In the genomic region with DNA sequence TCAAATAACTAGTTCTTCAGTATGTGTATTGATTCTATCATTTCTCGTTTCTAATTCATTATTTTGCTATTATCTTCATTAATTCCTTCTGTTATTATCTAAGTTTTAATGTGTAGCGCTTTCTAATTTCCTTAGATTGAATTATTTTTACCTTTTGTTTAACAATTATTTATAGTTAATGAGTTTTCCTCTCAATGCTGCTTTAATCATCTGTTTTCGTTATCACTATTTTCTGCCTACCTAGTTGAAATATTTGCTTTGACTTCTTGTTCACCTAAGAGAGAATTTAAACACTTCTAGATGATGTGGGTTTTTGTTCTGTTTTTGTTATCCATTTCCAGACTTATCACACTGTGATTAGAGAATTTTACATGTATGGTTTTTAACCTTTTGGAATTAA, we compare ENCODE assay signal across 29 cellular contexts.
"Had no signal": no experiment of that assay in that cellular context is flagged by ENCODE, and none has a peak within 500 bp of the region (broad histone marks: within the 10 kb centered on the region; RNA-seq: fewer than 3 reads in every experiment).

No MANE protein-coding gene starts in this region.

- H3K27ac ChIP-seq: neutrophil, parathyroid adenoma, psoas muscle, right lobe of liver, sigmoid colon, stomach, thoracic aorta, thyroid gland, tibial nerve, upper lobe of left lung, vagina had no signal

- H3K9me3 ChIP-seq: neutrophil, psoas muscle, right lobe of liver, sigmoid colon, stomach, thoracic aorta, thyroid gland, tibial nerve, upper lobe of left lung, vagina had no signal

- DNase-seq: naive thymus-derived CD8-positive, alpha-beta T cell; nephron progenitor cell; nucleus accumbens; posterior cingulate gyrus; psoas muscle; right cardiac atrium; right lobe of liver; sigmoid colon; small intestine; stimulated activated CD4-positive, alpha-beta T cell treated with anti-CD3 and anti-CD28 coated beads, Interleukin-15, amount 100 ng/mL, for 24 hours; stimulated activated CD4-positive, alpha-beta T cell treated with anti-CD3 and anti-CD28 coated beads, Interleukin-2, amount 100 ng/mL, for 24 hours; stimulated activated CD4-positive, alpha-beta T cell treated with anti-CD3 and anti-CD28 coated beads, Interleukin-2, amount 100 ng/mL, for 48 hours; stimulated activated CD4-positive, alpha-beta T cell treated with anti-CD3 and anti-CD28 coated beads, Interleukin-4, amount 100 ng/mL, for 24 hours; stimulated activated naive B cell treated with anti-CD40 and anti-IgM and Interleukin-4, amounts not matched to agents 10 μg/mL and 1 μg/mL and 100 μg/mL, for 72 hours; stimulated activated naive CD4-positive, alpha-beta T cell treated with Interleukin-2 at 50 U/mL for 16 hours; stomach; thyroid gland; trophoblast cell; upper lobe of left lung had no signal

- H3K4me3 ChIP-seq: psoas muscle, right lobe of liver, sigmoid colon, stomach, thoracic aorta, thyroid gland, tibial nerve, upper lobe of left lung, vagina had no signal

- H3K4me3 Mint-ChIP-seq: naive thymus-derived CD8-positive, alpha-beta T cell; natural killer cell treated with Interleukin-12 subunit alpha and Interleukin-12 subunit beta and Interleukin-15 and Interleukin-18, amount 100 ng/mL, for 72 hours; nephron progenitor cell; neural crest cell; stimulated activated effector memory CD8-positive, alpha-beta T cell treated with anti-CD3 and anti-CD28 coated beads, Interleukin-12 subunit alpha, Interleukin-12 subunit beta, amount 100 ng/mL, for 72 hours; stimulated activated naive B cell treated with anti-CD40 and anti-IgM and Interleukin-4, amounts not matched to agents 10 μg/mL and 1 μg/mL and 100 μg/mL, for 72 hours; stimulated activated naive CD8-positive, alpha-beta T cell treated with anti-CD3 and anti-CD28 coated beads, Interleukin-15, Interleukin-2, amounts not matched to agents 100 ng/mL and 50 ng/mL, for 24 hours had no signal

- H3K36me3 ChIP-seq: neutrophil, right lobe of liver, sigmoid colon, stomach, thoracic aorta, thyroid gland, tibial nerve, upper lobe of left lung, vagina had no signal

- H3K4me1 Mint-ChIP-seq: nephron progenitor cell, neural crest cell had no signal

- H3K27me3 Mint-ChIP-seq: progenitor cell of endocrine pancreas had no signal

- H3K9ac ChIP-seq: parathyroid adenoma had no signal

- ATAC-seq: naive thymus-derived CD8-positive, alpha-beta T cell; natural killer cell treated with Interleukin-12 subunit alpha and Interleukin-12 subunit beta and Interleukin-15 and Interleukin-18, amount 100 ng/mL, for 72 hours; psoas muscle; right cardiac atrium; right lobe of liver; stimulated activated effector memory CD8-positive, alpha-beta T cell treated with anti-CD3 and anti-CD28 coated beads, Interleukin-12 subunit alpha, Interleukin-12 subunit beta, amount 100 ng/mL, for 72 hours; stimulated activated naive B cell treated with anti-CD40 and anti-IgM and Interleukin-4, amounts not matched to agents 10 μg/mL and 1 μg/mL and 100 μg/mL, for 72 hours had no signal

- H3K27ac Mint-ChIP-seq: naive thymus-derived CD8-positive, alpha-beta T cell; natural killer cell treated with Interleukin-12 subunit alpha and Interleukin-12 subunit beta and Interleukin-15 and Interleukin-18, amount 100 ng/mL, for 72 hours; nephron progenitor cell; progenitor cell of endocrine pancreas; stimulated activated effector memory CD8-positive, alpha-beta T cell treated with anti-CD3 and anti-CD28 coated beads, Interleukin-12 subunit alpha, Interleukin-12 subunit beta, amount 100 ng/mL, for 72 hours; stimulated activated naive B cell treated with anti-CD40 and anti-IgM and Interleukin-4, amounts not matched to agents 10 μg/mL and 1 μg/mL and 100 μg/mL, for 72 hours; stimulated activated naive CD8-positive, alpha-beta T cell treated with anti-CD3 and anti-CD28 coated beads, Interleukin-15, Interleukin-2, amounts not matched to agents 100 ng/mL and 50 ng/mL, for 24 hours had no signal

- H3K9me3 Mint-ChIP-seq: naive thymus-derived CD8-positive, alpha-beta T cell; natural killer cell treated with Interleukin-12 subunit alpha and Interleukin-12 subunit beta and Interleukin-15 and Interleukin-18, amount 100 ng/mL, for 72 hours; nephron progenitor cell; neural crest cell; stimulated activated naive CD8-positive, alpha-beta T cell treated with anti-CD3 and anti-CD28 coated beads, Interleukin-15, Interleukin-2, amounts not matched to agents 100 ng/mL and 50 ng/mL, for 24 hours had no signal

- H3K36me3 Mint-ChIP-seq: naive thymus-derived CD8-positive, alpha-beta T cell; natural killer cell treated with Interleukin-12 subunit alpha and Interleukin-12 subunit beta and Interleukin-15 and Interleukin-18, amount 100 ng/mL, for 72 hours; stimulated activated effector memory CD8-positive, alpha-beta T cell treated with anti-CD3 and anti-CD28 coated beads, Interleukin-12 subunit alpha, Interleukin-12 subunit beta, amount 100 ng/mL, for 72 hours; stimulated activated naive B cell treated with anti-CD40 and anti-IgM and Interleukin-4, amounts not matched to agents 10 μg/mL and 1 μg/mL and 100 μg/mL, for 72 hours had no signal
